In genomic region chr11:126698576-126698975, GRCh38 we compare ENCODE assay signal across 1 cellular context.
TF ChIP-seq lines count a peak whose summit lies in the region.

No MANE protein-coding gene starts in this region.

TF ChIP-seq in GM23338, 12 proteins besides CTCF, POLR2A, EP300 and RAD21 (continued from another document):
- TF ChIP-seq ETS1 (IDR thresholded peaks at IDR 0.05) (no peak), EZH2phosphoT487 (IDR thresholded peaks at IDR 0.05; ENCODE audit: unreplicated experiment) (no peak), EZH2 (IDR thresholded peaks at IDR 0.05; ENCODE audit: low read depth, unreplicated experiment) (no peak), ZNF114 (CRISPR knock-in tag; IDR thresholded peaks at IDR 0.05) (no peak)
TF ChIP-seq in GM23338: peak in this region for 0.
